ENCODE assay signal across 8 cellular contexts in the genomic region with DNA sequence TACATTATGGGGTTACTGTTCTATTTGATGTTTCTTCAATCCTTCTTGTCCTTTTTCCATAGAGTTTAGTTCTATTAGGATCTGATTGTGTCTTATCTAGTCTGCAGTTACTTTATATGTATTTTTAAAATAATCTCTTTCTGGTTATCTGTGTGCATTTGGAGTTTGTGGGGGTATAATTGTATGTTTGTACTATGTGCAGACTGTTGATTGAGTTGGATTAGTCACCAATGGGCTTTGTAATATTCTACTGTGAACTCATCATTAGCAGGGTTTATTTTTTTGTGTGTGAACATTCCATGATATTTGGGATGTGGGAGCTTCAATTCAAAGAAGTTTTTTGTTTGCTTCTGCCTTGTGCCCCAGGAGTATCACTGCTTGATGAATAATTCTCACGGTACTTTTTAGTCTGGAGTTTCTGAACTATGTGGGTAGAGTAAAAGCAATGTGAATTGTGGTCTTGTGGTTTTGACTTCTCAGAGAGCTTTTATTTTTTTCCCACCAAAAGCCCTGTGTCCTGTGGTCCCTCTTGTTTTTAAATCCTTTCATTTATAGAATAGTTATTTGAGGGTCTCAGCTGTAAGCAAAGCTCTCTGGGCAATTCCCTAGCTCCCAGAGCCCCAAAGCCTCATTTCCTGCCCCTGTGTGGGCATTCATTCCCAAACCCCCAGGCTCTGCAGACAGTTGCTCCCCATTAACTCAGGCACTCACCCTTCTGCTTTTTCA.
A peak's percentile ranks its signal among the peaks of the same experiment; 100 is the strongest.
DNase-seq lines count a peak whose midpoint lies in the region; ATAC-seq and TF ChIP-seq lines count a peak whose summit lies in the region.
"Had no signal": no experiment of that assay in that cellular context is flagged by ENCODE, and none has a peak within 500 bp of the region (broad histone marks: within the 10 kb centered on the region; RNA-seq: fewer than 3 reads in every experiment).

No MANE protein-coding gene starts in this region.

- no peaks in the 10 kb centered on the region for H3K27me3 ChIP-seq in upper lobe of left lung
- H3K27me3 ChIP-seq: neutrophil had no signal

- TF ChIP-seq POLR2A in upper lobe of left lung (IDR thresholded peaks at IDR 0.05), result no peak

- no peak overlapping the region for H3K4me3 ChIP-seq in skeletal muscle cell (ENCODE audit: low read depth, low read length)
- H3K4me3 ChIP-seq in upper lobe of left lung, result no peak overlapping the region

- no peak for TF ChIP-seq CTCF in upper lobe of left lung (IDR thresholded peaks at IDR 0.05)

- TF ChIP-seq EP300 in upper lobe of left lung (IDR thresholded peaks at IDR 0.05), result no peak

- H3K36me3 ChIP-seq in upper lobe of left lung, result no peaks in the 10 kb centered on the region
- H3K36me3 ChIP-seq: neutrophil had no signal

- ATAC-seq in GM19043 (IDR thresholded peaks at IDR 0.05; ENCODE audit: low read depth, unreplicated experiment) (peak; percentile 83), HG02840 (IDR thresholded peaks at IDR 0.05; ENCODE audit: low FRiP score, unreplicated experiment) (peak; percentile 86), upper lobe of left lung (ENCODE audit: low FRiP score in 2 of 2) (no peak)

- H3K4me1 ChIP-seq in upper lobe of left lung, result no peaks in the 10 kb centered on the region

- 68 to 86% methylated on average over 1 of the region's 1 CpG for WGBS in upper lobe of left lung, 2 donors

- H3K27ac ChIP-seq in upper lobe of left lung, result no peak overlapping the region
- H3K27ac ChIP-seq: neutrophil had no signal

- DNase-seq in NOMO-1 treated with DMSO at 0.1 percent for 48 hours (lab: John Stamatoyannopoulos, UW; ENCODE audit: unreplicated experiment) (peak; percentile 46), skeletal muscle cell (ENCODE audit: low read depth) (peak; percentile 47), cortex of kidney (lab: John Stamatoyannopoulos, UW) (no peak), upper lobe of left lung (no peak)
- no peak for DNase-seq in activated CD8-positive, alpha-beta memory T cell treated with anti-CD3 and anti-CD28 coated beads for 24 hours

- H3K9me3 ChIP-seq in upper lobe of left lung, result no peaks in the 10 kb centered on the region
- H3K9me3 ChIP-seq: neutrophil had no signal

Comparison
In these comparisons a context has a peak if more than half of its experiments do, and no peak if none do; other contexts are left out.
1. ATAC-seq: peak in GM19043 (single experiment) and HG02840 (single experiment); none in upper lobe of left lung (0 of 2).
2. DNase-seq: peak in NOMO-1 treated with DMSO at 0.1 percent for 48 hours (single experiment) and skeletal muscle cell (single experiment); none in cortex of kidney (single experiment), activated CD8-positive, alpha-beta memory T cell treated with anti-CD3 and anti-CD28 coated beads for 24 hours (single experiment) and upper lobe of left lung (0 of 2).